ENCODE assay signal across 8 cellular contexts in genomic region chr15:71448688-71449114, GRCh38.
DNase-seq lines count a peak whose midpoint lies in the region; ATAC-seq and TF ChIP-seq lines count a peak whose summit lies in the region.

No MANE protein-coding gene starts in this region.

- H3K9me3 Mint-ChIP-seq in activated naive CD4-positive, alpha-beta T cell treated with anti-CD3 and anti-CD28 coated beads for 36 hours, result no peaks in the 10 kb centered on the region
- no peaks in the 10 kb centered on the region for H3K9me3 Mint-ChIP-seq in activated naive CD4-positive, alpha-beta T cell treated with anti-CD3 and anti-CD28 coated beads, Interleukin-2, amount 10 ng/mL, durations not matched to agents 7 days and 5 days

- no peak overlapping the region for H3K27ac Mint-ChIP-seq in activated naive CD4-positive, alpha-beta T cell treated with anti-CD3 and anti-CD28 coated beads for 36 hours
- no peak overlapping the region for H3K27ac Mint-ChIP-seq in activated naive CD4-positive, alpha-beta T cell treated with anti-CD3 and anti-CD28 coated beads, Interleukin-2, amount 10 ng/mL, durations not matched to agents 7 days and 5 days

- no peak overlapping the region for H3K4me3 Mint-ChIP-seq in activated naive CD4-positive, alpha-beta T cell treated with anti-CD3 and anti-CD28 coated beads for 36 hours
- H3K4me3 Mint-ChIP-seq in activated naive CD4-positive, alpha-beta T cell treated with anti-CD3 and anti-CD28 coated beads, Interleukin-2, amount 10 ng/mL, durations not matched to agents 7 days and 5 days, result no peak overlapping the region

- CTCF ChIA-PET in activated naive CD4-positive, alpha-beta T cell treated with anti-CD3 and anti-CD28 coated beads for 36 hours (lab: Charles Lee), result interaction anchor here (1.0 kb wide), 1 partner anchor 280 kb away, joined by 3 read pairs; no protein-coding TSS in a partner anchor
- CTCF ChIA-PET in activated naive CD4-positive, alpha-beta T cell treated with anti-CD3 and anti-CD28 coated beads, Interleukin-2, amount 10 ng/mL, durations not matched to agents 7 days and 5 days (lab: Charles Lee), result no interaction called here

- ATAC-seq in HG03460 (IDR thresholded peaks at IDR 0.05; ENCODE audit: unreplicated experiment), result no peak

- H3K27me3 ChIP-seq in ascending aorta (no peaks in the 10 kb centered on the region), stomach (no peaks in the 10 kb centered on the region)

- no peak overlapping the region for H3K4me3 ChIP-seq in ascending aorta
- no peak overlapping the region for H3K4me3 ChIP-seq in stomach

- TF ChIP-seq CTCF in ascending aorta (IDR thresholded peaks at IDR 0.05) (peak; percentile 87 to 91 (median 88)), stomach (IDR thresholded peaks at IDR 0.05) (peak in 5 of 7 experiments; percentile 87 to 96 (median 87))

- WGBS in stomach, 5 donors, result 69 to 92% (median 83%) methylated on average over 2 of the region's 2 CpGs

- H3K36me3 Mint-ChIP-seq in activated naive CD4-positive, alpha-beta T cell treated with anti-CD3 and anti-CD28 coated beads for 36 hours (ENCODE audit: low read depth), result no peaks in the 10 kb centered on the region
- no peaks in the 10 kb centered on the region for H3K36me3 Mint-ChIP-seq in activated naive CD4-positive, alpha-beta T cell treated with anti-CD3 and anti-CD28 coated beads, Interleukin-2, amount 10 ng/mL, durations not matched to agents 7 days and 5 days

- intact Hi-C loops in activated naive CD4-positive, alpha-beta T cell treated with anti-CD3 and anti-CD28 coated beads for 36 hours (cut with micrococcal nuclease), result loop anchor here (1.0 to 5.0 kb wide), 4 partner anchors 204 to 709 kb away; no protein-coding TSS in a partner anchor
- intact Hi-C loops in ascending aorta (cut with DNase I) (loop anchor here (1.0 to 10.0 kb wide), 5 partner anchors 203 to 554 kb away; partner anchors contain the start of genes LRRC49 and THAP10), stomach (cut with DNase I; ENCODE audit: low total_unique reads) (no loop called here)

- H3K27me3 Mint-ChIP-seq in activated naive CD4-positive, alpha-beta T cell treated with anti-CD3 and anti-CD28 coated beads for 36 hours (ENCODE audit: low read depth), result peaks cover 12% of the 10 kb centered on the region
- H3K27me3 Mint-ChIP-seq in activated naive CD4-positive, alpha-beta T cell treated with anti-CD3 and anti-CD28 coated beads, Interleukin-2, amount 10 ng/mL, durations not matched to agents 7 days and 5 days, result peaks cover 8% of the 10 kb centered on the region

- no peak for TF ChIP-seq POLR2A in stomach (IDR thresholded peaks at IDR 0.05)

- H3K4me1 ChIP-seq in ascending aorta (peaks cover 0 to 5% of the 10 kb centered on the region in 2 donors), stomach (peaks cover 10 to 27% (median 21%) of the 10 kb centered on the region in 4 donors)

- H3K36me3 ChIP-seq in ascending aorta, result no peaks in the 10 kb centered on the region
- no peaks in the 10 kb centered on the region for H3K36me3 ChIP-seq in stomach

- TF ChIP-seq EP300 in stomach (IDR thresholded peaks at IDR 0.05), result no peak

- DNase-seq in activated naive CD4-positive, alpha-beta T cell treated with anti-CD3 and anti-CD28 coated beads for 36 hours, result peak; percentile 8
- DNase-seq in activated naive CD4-positive, alpha-beta T cell treated with anti-CD3 and anti-CD28 coated beads, Interleukin-2, amount 10 ng/mL, durations not matched to agents 7 days and 5 days, result no peak
- DNase-seq in NCI-H2107 (lab: John Stamatoyannopoulos, UW) (peak; percentile 27), ascending aorta (ENCODE audit: low spot score in 2 of 2) (peak in 1 of 2 donors; percentile 70), hepatic stellate cell (ENCODE audit: low spot score) (peak; percentile 24), stomach (peak; percentile 60), GF-D8 (lab: John Stamatoyannopoulos, UW) (no peak)

- H3K4me1 Mint-ChIP-seq in activated naive CD4-positive, alpha-beta T cell treated with anti-CD3 and anti-CD28 coated beads for 36 hours (ENCODE audit: low read depth), result no peaks in the 10 kb centered on the region
- H3K4me1 Mint-ChIP-seq in activated naive CD4-positive, alpha-beta T cell treated with anti-CD3 and anti-CD28 coated beads, Interleukin-2, amount 10 ng/mL, durations not matched to agents 7 days and 5 days, result no peaks in the 10 kb centered on the region

- H3K27ac ChIP-seq in ascending aorta, result no peak overlapping the region
- peak overlapping the region in 4 of 5 donors; percentile 1 to 57 (median 30) for H3K27ac ChIP-seq in stomach

- H3K9me3 ChIP-seq in ascending aorta (no peaks in the 10 kb centered on the region), stomach (no peaks in the 10 kb centered on the region)

Comparison
In these comparisons a context has a peak if more than half of its experiments do, and no peak if none do; other contexts are left out.
1. DNase-seq: peak in activated naive CD4-positive, alpha-beta T cell treated with anti-CD3 and anti-CD28 coated beads for 36 hours (single experiment), NCI-H2107 (single experiment), hepatic stellate cell (single experiment) and stomach (single experiment); none in activated naive CD4-positive, alpha-beta T cell treated with anti-CD3 and anti-CD28 coated beads, Interleukin-2, amount 10 ng/mL, durations not matched to agents 7 days and 5 days (single experiment) and GF-D8 (single experiment).
2. H3K27ac ChIP-seq: peak in stomach (4 of 5); none in ascending aorta (0 of 2).